ENCODE assay signal across 25 cellular contexts in genomic region chr22:26045051-26045450, GRCh38.
"Had no signal": no experiment of that assay in that cellular context is flagged by ENCODE, and none has a peak within 500 bp of the region (broad histone marks: within the 10 kb centered on the region; RNA-seq: fewer than 3 reads in every experiment).

No MANE protein-coding gene starts in this region.

- H3K4me3 ChIP-seq: dorsolateral prefrontal cortex, lung, spleen, thyroid gland, vagina had no signal

- H3K4me1 ChIP-seq: foreskin keratinocyte, spleen, thyroid gland, vagina had no signal

- H3K36me3 ChIP-seq: brain microvascular endothelial cell, neutrophil, spleen, thyroid gland, vagina had no signal

- DNase-seq: activated CD4-positive, alpha-beta T cell treated with anti-CD3 and anti-CD28 coated beads, Interleukin-2, amount 10 ng/mL, durations not matched to agents 7 days and 5 days; activated CD8-positive, alpha-beta T cell treated with anti-CD3 and anti-CD28 coated beads, Interleukin-2, amount 10 ng/mL, durations not matched to agents 7 days and 5 days; activated naive CD4-positive, alpha-beta T cell treated with anti-CD3 and anti-CD28 coated beads for 36 hours; activated T-cell treated with anti-CD3 and anti-CD28 coated beads, Interleukin-2, amount 50 U/mL, for 4 hours; brain microvascular endothelial cell; central memory CD4-positive, alpha-beta T cell; dorsolateral prefrontal cortex; endodermal cell; foreskin keratinocyte; glutamatergic neuron; hippocampal formation; kidney; natural killer cell; posterior cingulate gyrus; retina; spleen; stimulated activated CD8-positive, alpha-beta memory T cell treated with anti-CD3 and anti-CD28 coated beads, Interleukin-4, amount 100 ng/mL, for 48 hours; stimulated activated naive CD4-positive, alpha-beta T cell; T1000; thyroid gland had no signal

- H3K9me3 ChIP-seq: neutrophil, spleen, thyroid gland, vagina had no signal

- H3K27ac ChIP-seq: brain microvascular endothelial cell, dorsolateral prefrontal cortex, epithelial cell of prostate, foreskin keratinocyte, neutrophil, spleen, thyroid gland, vagina had no signal

- ATAC-seq: activated CD8-positive, alpha-beta T cell treated with anti-CD3 and anti-CD28 coated beads, Interleukin-2, amount 10 ng/mL, durations not matched to agents 7 days and 5 days; activated T-cell treated with anti-CD3 and anti-CD28 coated beads, Interleukin-2, amount 50 U/mL, for 4 hours; foreskin keratinocyte; left lobe of liver; natural killer cell had no signal

- H3K27me3 ChIP-seq: brain microvascular endothelial cell, foreskin keratinocyte, thyroid gland, vagina had no signal
